9 cellular contexts compared by ENCODE assay signal in genomic region chr12:124498178-124498869, GRCh38.
A peak's percentile ranks its signal among the peaks of the same experiment; 100 is the strongest.
DNase-seq lines count a peak whose midpoint lies in the region; ATAC-seq, FAIRE-seq and TF ChIP-seq lines count a peak whose summit lies in the region.
"Had no signal": no experiment of that assay in that cellular context is flagged by ENCODE, and none has a peak within 500 bp of the region (broad histone marks: within the 10 kb centered on the region; RNA-seq: fewer than 3 reads in every experiment).

No MANE protein-coding gene starts in this region.

- no TSS peak for BruUV-seq in Calu3 (replicated peaks; lab: Mats Ljungman, UMichigan)

- no peaks in the 10 kb centered on the region; the same call in 1 of the 2 replicates for H3K27me3 Mint-ChIP-seq in HFFc6 (ENCODE audit: insufficient read depth)
- no peaks in the 10 kb centered on the region for H3K27me3 Mint-ChIP-seq in naive thymus-derived CD8-positive, alpha-beta T cell
- no peaks in the 10 kb centered on the region for H3K27me3 Mint-ChIP-seq in Calu3 (ENCODE audit: unreplicated experiment)
- H3K27me3 Mint-ChIP-seq: memory B cell had no signal

- H3K4me1 Mint-ChIP-seq in HFFc6 (ENCODE audit: low read depth) = peaks cover 59% of the 10 kb centered on the region
- H3K4me1 Mint-ChIP-seq in naive thymus-derived CD8-positive, alpha-beta T cell = peaks cover 45 to 80% (median 77%) of the 10 kb centered on the region in 4 donors
- peaks cover 43% of the 10 kb centered on the region for H3K4me1 Mint-ChIP-seq in Calu3 (ENCODE audit: low read depth, unreplicated experiment)

- no peaks in the 10 kb centered on the region for H3K27me3 ChIP-seq in brain microvascular endothelial cell (replicated peaks)

- in situ Hi-C loops in brain microvascular endothelial cell (cut with HindIII; ENCODE audit: low pct_ligation_motif_present, low sequenced_read_pairs) = no loop called here

- no peak for ATAC-seq in naive thymus-derived CD8-positive, alpha-beta T cell

- no peak for FAIRE-seq in frontal cortex (lab: Jason Lieb, UNC)

- peak overlapping the region; percentile 75 for H3K27ac ChIP-seq in brain microvascular endothelial cell

- H3K36me3 Mint-ChIP-seq in HFFc6 (ENCODE audit: low read depth) (peaks cover 3% of the 10 kb centered on the region), Calu3 (ENCODE audit: insufficient read depth, unreplicated experiment) (peaks cover 25% of the 10 kb centered on the region)
- peaks cover 0 to 17% (median 0%) of the 10 kb centered on the region in 3 donors for H3K36me3 Mint-ChIP-seq in naive thymus-derived CD8-positive, alpha-beta T cell

- intact Hi-C loops in Calu3 (cut with micrococcal nuclease; ENCODE audit: unreplicated experiment) = no loop called here

- CTCF ChIA-PET in Calu3 (lab: Charles Lee) = no interaction called here

- DNase-seq in HFFc6 (no peak), brain microvascular endothelial cell (no peak), iris pigment epithelial cell (ENCODE audit: low read depth) (peak; percentile 39), stromal cell of bone marrow (ENCODE audit: low read depth) (peak; percentile 87), Calu3 (no peak), frontal cortex (ENCODE audit: low spot score in 2 of 2) (no peak), SHP77 treated with DMSO at 0.1 percent for 48 hours (lab: John Stamatoyannopoulos, UW) (no peak)
- DNase-seq in naive thymus-derived CD8-positive, alpha-beta T cell = no peak

- POLR2A ChIA-PET in naive thymus-derived CD8-positive, alpha-beta T cell (lab: Charles Lee) = no interaction called here

- H3K27ac Mint-ChIP-seq in HFFc6 (peak overlapping the region; percentile 85), Calu3 (ENCODE audit: unreplicated experiment) (no peak overlapping the region)
- peak overlapping the region in 4 of 10 donors; percentile 27 to 84 (median 58) for H3K27ac Mint-ChIP-seq in naive thymus-derived CD8-positive, alpha-beta T cell
- H3K27ac Mint-ChIP-seq: memory B cell had no signal

- no peak overlapping the region for H3K4me3 ChIP-seq in brain microvascular endothelial cell (ENCODE audit: low read depth, low read length)

- H3K4me3 Mint-ChIP-seq in HFFc6 = no peak overlapping the region
- H3K4me3 Mint-ChIP-seq in naive thymus-derived CD8-positive, alpha-beta T cell = peak overlapping the region in 1 of 10 donors; percentile 63
- no peak overlapping the region for H3K4me3 Mint-ChIP-seq in Calu3 (ENCODE audit: low read depth, unreplicated experiment)
- H3K4me3 Mint-ChIP-seq: memory B cell had no signal

- TF ChIP-seq CTCF in HFFc6 (IDR thresholded peaks at IDR 0.05) = no peak
- no peak for TF ChIP-seq CTCF in brain microvascular endothelial cell (IDR thresholded peaks at IDR 0.05; ENCODE audit: low read depth, low read length, missing control alignments)
- TF ChIP-seq CTCF in Calu3 (IDR thresholded peaks at IDR 0.05; ENCODE audit: unreplicated experiment) = no peak

- H3K9me3 Mint-ChIP-seq in HFFc6 (no peaks in the 10 kb centered on the region; the same call in 1 of the 2 replicates), Calu3 (ENCODE audit: low read depth, unreplicated experiment) (no peaks in the 10 kb centered on the region)
- no peaks in the 10 kb centered on the region for H3K9me3 Mint-ChIP-seq in naive thymus-derived CD8-positive, alpha-beta T cell

- peaks cover 13% of the 10 kb centered on the region for H3K36me3 ChIP-seq in brain microvascular endothelial cell (replicated peaks)

Comparison
In these comparisons a context has a peak if more than half of its experiments do, and no peak if none do; other contexts are left out.
1. DNase-seq: peak in iris pigment epithelial cell (single experiment) and stromal cell of bone marrow (single experiment); none in HFFc6 (single experiment), brain microvascular endothelial cell (single experiment), naive thymus-derived CD8-positive, alpha-beta T cell (0 of 10), Calu3 (single experiment), frontal cortex (0 of 2) and SHP77 treated with DMSO at 0.1 percent for 48 hours (single experiment).